ENCODE assay signal across 28 cellular contexts in the genomic region with DNA sequence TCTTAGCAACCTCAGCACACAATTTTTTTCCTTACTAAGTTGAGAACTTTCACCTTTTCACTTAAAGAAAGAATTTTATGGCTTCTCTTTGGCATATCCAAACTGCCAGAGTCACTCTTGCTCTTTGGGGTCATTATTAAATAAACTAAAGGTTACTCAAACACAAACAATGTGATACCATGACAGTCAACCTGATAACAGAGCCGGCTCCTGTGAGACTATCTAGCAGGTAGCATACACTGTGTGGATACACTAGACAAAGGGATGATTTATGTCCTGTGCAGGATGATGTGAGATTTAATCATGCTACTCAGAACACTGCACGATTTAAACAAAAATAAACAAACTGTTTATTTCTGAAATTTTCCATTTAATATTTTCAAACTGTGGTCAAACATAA. TPM values are rescaled to one million over a fixed set of nuclear protein-coding genes. Genes with fewer than 3 reads are reported as not detected.
DNase-seq lines count a peak whose midpoint lies in the region; ATAC-seq, FAIRE-seq and TF ChIP-seq lines count a peak whose summit lies in the region.
"Had no signal": no experiment of that assay in that cellular context is flagged by ENCODE, and none has a peak within 500 bp of the region (broad histone marks: within the 10 kb centered on the region; RNA-seq: fewer than 3 reads in every experiment).

No MANE protein-coding gene starts in this region.

- H3K27ac ChIP-seq in heart right ventricle (peak overlapping the region in 6 of 10 donors; percentile 15 to 51 (median 33)), epithelial cell of prostate (peak overlapping the region; percentile 2), HepG2 (ENCODE audit: extremely low read length, insufficient read depth, low read length) (peak overlapping the region; percentile 41)
- H3K27ac ChIP-seq: esophagus squamous epithelium, gastroesophageal sphincter, psoas muscle, thoracic aorta, vagina had no signal

- no peak for TF ChIP-seq EP300 in HepG2 (IDR thresholded peaks at IDR 0.05; ENCODE audit: low read depth in 2 of 2, low read length in 2 of 2)
- TF ChIP-seq EP300 in HepG2 (CRISPR knock-in tag; IDR thresholded peaks at IDR 0.05; ENCODE audit: borderline replicate concordance) = no peak

- peaks cover 3% of the 10 kb centered on the region for H3K9me3 Mint-ChIP-seq in osteocyte (ENCODE audit: unreplicated experiment)
- H3K9me3 Mint-ChIP-seq: CD8-positive, alpha-beta T cell; T-helper 2 cell treated with Interferon-gamma antibody and Interleukin-4, amounts not matched to agents 5 μg/mL and 100 μg/mL, for 36 hours had no signal

- POLR2A ChIA-PET in HepG2 (lab: Yijun Ruan, JAX) = no interaction called here

- peaks cover 0 to 26% (median 0%) of the 10 kb centered on the region in 9 donors for H3K36me3 ChIP-seq in heart right ventricle
- peaks cover 2 to 3% of the 10 kb centered on the region in 2 experiments; a peak in 3 of 5 replicates for H3K36me3 ChIP-seq in HepG2 (replicated peaks in 1 of 2; ENCODE audit: control insufficient read depth in 1 of 2, insufficient read depth in 2 of 2, low read length in 2 of 2)
- H3K36me3 ChIP-seq: thoracic aorta had no signal

- H3K79me2 ChIP-seq in HepG2 (ENCODE audit: insufficient read depth, low read length) = peaks cover 9% of the 10 kb centered on the region

- WGBS in heart right ventricle, 2 donors = 37 to 46% methylated on average over 2 of the region's 2 CpGs
- 20% methylated on average over 2 of the region's 2 CpGs for WGBS in HepG2 (ENCODE audit: low lambda C conversion rate)

- H3K9me3 ChIP-seq in heart right ventricle (no peaks in the 10 kb centered on the region), HepG2 (ENCODE audit: low read length) (no peaks in the 10 kb centered on the region)
- H3K9me3 ChIP-seq: esophagus squamous epithelium, gastroesophageal sphincter, psoas muscle, thoracic aorta, vagina had no signal

- no peak for TF ChIP-seq RAD21 in HepG2 (CRISPR knock-in tag; IDR thresholded peaks at IDR 0.05)

- BruUV-seq in HepG2 (replicated peaks; lab: Mats Ljungman, UMichigan) = no TSS peak

- no peak for FAIRE-seq in HepG2 (lab: Jason Lieb, UNC)

- H3K4me1 ChIP-seq in heart right ventricle (peaks cover 0 to 64% (median 25%) of the 10 kb centered on the region in 9 donors), HepG2 (ENCODE audit: insufficient read depth, low read length) (peaks cover 40% of the 10 kb centered on the region)
- H3K4me1 ChIP-seq: esophagus squamous epithelium had no signal

- no peak for TF ChIP-seq POLR2A in HepG2 (IDR thresholded peaks at IDR 0.05; ENCODE audit: insufficient read depth in 1 of 2, low read depth in 2 of 2, low read length in 2 of 2)

- CTCF ChIA-PET in HepG2 (lab: Yijun Ruan, JAX; ENCODE audit: low intra/inter-chr PET ratio, low total read pairs) = no interaction called here

- H3K9ac ChIP-seq in HepG2 (ENCODE audit: insufficient read depth, low read depth, low read length) = no peak overlapping the region

- H3K27me3 Mint-ChIP-seq in osteocyte (ENCODE audit: unreplicated experiment) = no peaks in the 10 kb centered on the region
- H3K27me3 Mint-ChIP-seq: activated CD4-positive, alpha-beta T cell treated with anti-CD3 and anti-CD28 coated beads for 36 hours; activated naive CD8-positive, alpha-beta T cell; B cell had no signal

- no peak overlapping the region for H2AFZ ChIP-seq in HepG2 (ENCODE audit: low read length)

- H3K36me3 Mint-ChIP-seq in osteocyte (ENCODE audit: unreplicated experiment) = peaks cover 14% of the 10 kb centered on the region

- no peaks in the 10 kb centered on the region for H4K20me1 ChIP-seq in HepG2 (ENCODE audit: insufficient read depth, low read length)

- DNase-seq in heart right ventricle (no peak), cardiac septum (ENCODE audit: low spot score) (no peak), epithelial cell of prostate (ENCODE audit: low read depth, low spot score) (no peak), HepG2 (ENCODE audit: low spot score) (peak; percentile 46), NCI-H1048 (lab: John Stamatoyannopoulos, UW) (no peak), osteocyte (ENCODE audit: extremely low spot score, unreplicated experiment) (no peak)
- no peak for DNase-seq in activated CD4-positive, alpha-beta T cell treated with anti-CD3 and anti-CD28 coated beads, Interleukin-2, amount 50 U/mL, for 48 hours
- DNase-seq: activated CD4-positive, alpha-beta T cell treated with anti-CD3 and anti-CD28 coated beads for 36 hours; activated T-cell treated with anti-CD3 and anti-CD28 coated beads for 4 hours; anterior cingulate cortex; CD8-positive, alpha-beta T cell; DMS 273 treated with DMSO at 0.1 percent for 48 hours; esophagus squamous epithelium; GOT3; mammary epithelial cell; MM.1S; NCI-H2029 treated with DMSO at 0.1 percent for 48 hours; NCI-H446; NCI-H774; psoas muscle; stimulated activated naive CD8-positive, alpha-beta T cell treated with anti-CD3 and anti-CD28 coated beads, Interleukin-15, Interleukin-2, amounts not matched to agents 100 U/mL and 50 U/mL, for 24 hours had no signal

- H3K27me3 ChIP-seq in heart right ventricle = no peaks in the 10 kb centered on the region
- H3K27me3 ChIP-seq in HepG2 (ENCODE audit: control insufficient read depth in 1 of 2, insufficient read depth in 2 of 2, low read length in 2 of 2) = no peaks in the 10 kb centered on the region
- H3K27me3 ChIP-seq: esophagus squamous epithelium, gastroesophageal sphincter, vagina had no signal

- H3K4me1 Mint-ChIP-seq in osteocyte (ENCODE audit: unreplicated experiment) = peaks cover 14% of the 10 kb centered on the region

- no peak overlapping the region for H3K27ac Mint-ChIP-seq in osteocyte (ENCODE audit: unreplicated experiment)
- H3K27ac Mint-ChIP-seq: activated CD4-positive, alpha-beta T cell treated with anti-CD3 and anti-CD28 coated beads for 36 hours; activated naive CD8-positive, alpha-beta T cell; B cell; CD8-positive, alpha-beta T cell; T-helper 2 cell treated with Interferon-gamma antibody and Interleukin-4, amounts not matched to agents 5 μg/mL and 100 μg/mL, for 36 hours had no signal

- H3K4me2 ChIP-seq in HepG2 (ENCODE audit: low read depth, low read length) = 0 out of 2 replicates have a peak overlapping the region, but pooled peaks have one; percentile 13

- no peak for ATAC-seq in heart right ventricle
- peak; percentile 84; the same call in 2 of the 3 replicates for ATAC-seq in HepG2
- ATAC-seq in esophagus mucosa = no peak
- ATAC-seq: CD8-positive, alpha-beta T cell; gastroesophageal sphincter; psoas muscle had no signal

- TF ChIP-seq CTCF in heart right ventricle (IDR thresholded peaks at IDR 0.05) (no peak), HepG2 (CRISPR knock-in tag; IDR thresholded peaks at IDR 0.05) (no peak), osteocyte (IDR thresholded peaks at IDR 0.05) (no peak)

- H3K4me3 Mint-ChIP-seq in osteocyte (ENCODE audit: unreplicated experiment) = no peak overlapping the region
- H3K4me3 Mint-ChIP-seq: activated CD4-positive, alpha-beta T cell treated with anti-CD3 and anti-CD28 coated beads for 36 hours; activated naive CD8-positive, alpha-beta T cell; B cell; CD8-positive, alpha-beta T cell; T-helper 2 cell treated with Interferon-gamma antibody and Interleukin-4, amounts not matched to agents 5 μg/mL and 100 μg/mL, for 36 hours had no signal

- intact Hi-C loops in heart right ventricle (cut with DNase I) (loop anchor here in 1 of 10 donors (5.0 kb wide), 1 partner anchor 33 kb away; the partner anchor contains the start of gene LRRFIP2), cardiac septum (cut with DNase I) (no loop called here), HepG2 (cut with micrococcal nuclease; ENCODE audit: unreplicated experiment) (no loop called here)

- no peak overlapping the region for H3K4me3 ChIP-seq in heart right ventricle
- H3K4me3 ChIP-seq in HepG2 (replicated peaks in 1 of 3; ENCODE audit: insufficient read depth in 1 of 3, low read depth in 2 of 3, low read length in 3 of 3) = no peak overlapping the region
- H3K4me3 ChIP-seq: esophagus squamous epithelium, gastroesophageal sphincter, psoas muscle, thoracic aorta, vagina had no signal

- in situ Hi-C loops in HepG2 (cut with HindIII; ENCODE audit: extremely low pct_ligation_motif_present, low pct_unique_long_range_greater_than_20kb) = no loop called here

TF ChIP-seq in HepG2, 621 proteins besides CTCF, POLR2A, EP300 and RAD21 (continues in another document):
- TF ChIP-seq ZNF543 (CRISPR knock-in tag; IDR thresholded peaks at IDR 0.05) = no peak
- peak; percentile 27; the same call in 1 of the 2 replicates for TF ChIP-seq NR2F6 (IDR thresholded peaks at IDR 0.05)
- no peak for TF ChIP-seq NR2F6 (CRISPR knock-in tag; IDR thresholded peaks at IDR 0.05)

RNA-seq across cellular contexts. Expression of gene LRRFIP2, which starts 35.6 kb away (rescaled TPM):
- total RNA-seq in heart right ventricle (100 to 1,000 TPM; 105 to 199 (median 127) TPM), cardiac septum (135 TPM), HepG2 (2016; rRNA removed; fragmentation: Illumina TruSeq; extraction: Trizol) (32.2 and 33.7 TPM in 2 replicates), esophagus mucosa (67.3 TPM), osteocyte (43.2 and 49.1 TPM in 2 replicates)
- polyA plus RNA-seq in heart right ventricle (100 to 1,000 TPM in 1 of 2 donors, 10 to 100 TPM in 1; 63.2 to 129 TPM), HepG2 (2011; rRNA removed) (9.9 and 13.5 TPM in 2 replicates)
- total RNA-seq in HepG2 (2016; cell fraction: cytosol; rRNA removed; fragmentation: Illumina TruSeq; extraction: Trizol; ENCODE audit: low read depth) = 27.4 and 28.7 TPM in 2 replicates
- 27.5 and 33.1 TPM in 2 replicates for total RNA-seq in HepG2 (2016; cell fraction: insoluble cytoplasmic fraction; rRNA removed; fragmentation: Illumina TruSeq; extraction: Trizol)
- total RNA-seq in HepG2 (2016; cell fraction: membrane; rRNA removed; fragmentation: Illumina TruSeq; extraction: Trizol) = 39.7 and 47.6 TPM in 2 replicates
- 42.0 and 44.0 TPM in 2 replicates for total RNA-seq in HepG2 (2016; cell fraction: nucleus; rRNA removed; fragmentation: Illumina TruSeq; extraction: Trizol)
- polyA plus RNA-seq in HepG2 (2011; cell fraction: cytosol; rRNA removed) = 7.4 and 9.3 TPM in 2 replicates
- 9.5 and 9.8 TPM in 2 replicates for polyA plus RNA-seq in HepG2 (2011; cell fraction: nucleus; rRNA removed)
- 18.5 and 20.9 TPM in 2 replicates for polyA plus RNA-seq in HepG2 (2012)
- polyA plus RNA-seq in HepG2 (2016; cell fraction: cytosol; fragmentation: Illumina TruSeq; extraction: Trizol; ENCODE audit: low read depth) = 22.9 and 27.7 TPM in 2 replicates
- polyA plus RNA-seq in HepG2 (2016; cell fraction: insoluble cytoplasmic fraction; fragmentation: Illumina TruSeq; extraction: Trizol; ENCODE audit: low read depth) = 32.7 and 34.9 TPM in 2 replicates
- polyA plus RNA-seq in HepG2 (2016; cell fraction: membrane; fragmentation: Illumina TruSeq; extraction: Trizol; ENCODE audit: low read depth) = 31.3 and 34.7 TPM in 2 replicates
- polyA plus RNA-seq in HepG2 (2016; cell fraction: nucleus; fragmentation: Illumina TruSeq; extraction: Trizol; ENCODE audit: insufficient read depth, low read depth) = 35.0 and 37.3 TPM in 2 replicates
- 10.3 and 20.6 TPM in 2 replicates for polyA minus RNA-seq in HepG2 (2011; rRNA and poly(A)+ RNA removed; ENCODE audit: low replicate concordance)
- 10.3 and 12.0 TPM in 2 replicates for polyA minus RNA-seq in HepG2 (2011; cell fraction: cytosol; rRNA and poly(A)+ RNA removed)
- polyA minus RNA-seq in HepG2 (2011; cell fraction: nucleus; rRNA and poly(A)+ RNA removed) = 69.1 and 70.6 TPM in 2 replicates
